7 cellular contexts compared by ENCODE assay signal in genomic region chr5:175696139-175696854, GRCh38. TPM values are rescaled to one million over a fixed set of nuclear protein-coding genes. Genes with fewer than 3 reads are reported as not detected.
A peak's percentile ranks its signal among the peaks of the same experiment; 100 is the strongest.
DNase-seq lines count a peak whose midpoint lies in the region; ATAC-seq and TF ChIP-seq lines count a peak whose summit lies in the region.

No MANE protein-coding gene starts in this region.

- H3K36me3 ChIP-seq in esophagus squamous epithelium = no peaks in the 10 kb centered on the region
- H3K36me3 ChIP-seq in upper lobe of right lung = no peaks in the 10 kb centered on the region

- DNase-seq in NCI-H748 (lab: John Stamatoyannopoulos, UW; ENCODE audit: unreplicated experiment) = peak; percentile 56
- DNase-seq in activated CD8-positive, alpha-beta memory T cell treated with anti-CD3 and anti-CD28 coated beads for 1 hour (ENCODE audit: extremely low read depth in 1 of 2, low read depth in 1 of 2) = peak; percentile 16 to 54
- no peak for DNase-seq in esophagus squamous epithelium (lab: John Stamatoyannopoulos, UW)
- peak; percentile 95 for DNase-seq in posterior vena cava (ENCODE audit: low spot score)
- peak; percentile 90 for DNase-seq in upper lobe of right lung
- DNase-seq in NCI-H2227 (lab: John Stamatoyannopoulos, UW; ENCODE audit: unreplicated experiment) = no peak

- ATAC-seq in upper lobe of right lung = peak; percentile 90

- H3K27me3 ChIP-seq in esophagus squamous epithelium = peaks cover 0 to 24% (median 0%) of the 10 kb centered on the region in 4 donors
- no peaks in the 10 kb centered on the region for H3K27me3 ChIP-seq in upper lobe of right lung

- H3K9me3 ChIP-seq in esophagus squamous epithelium (no peaks in the 10 kb centered on the region), upper lobe of right lung (no peaks in the 10 kb centered on the region)

- intact Hi-C loops in esophagus squamous epithelium (cut with DNase I) (no loop called here), posterior vena cava (cut with DNase I) (loop anchor here in 1 of 2 donors (10.0 kb wide), 1 partner anchor 161 kb away; no protein-coding TSS in a partner anchor), upper lobe of right lung (cut with DNase I) (no loop called here)

- TF ChIP-seq POLR2A in esophagus squamous epithelium (IDR thresholded peaks at IDR 0.05) = no peak

- H3K27ac ChIP-seq in esophagus squamous epithelium (peak overlapping the region in 2 of 4 donors; percentile 29 to 57), upper lobe of right lung (peak overlapping the region; percentile 24)

- TF ChIP-seq CTCF in GM12875 (IDR thresholded peaks at IDR 0.05; ENCODE audit: borderline replicate concordance, insufficient read depth, low read depth, low read length) = peak; percentile 81
- peak in 4 of 6 experiments; percentile 34 to 62 (median 40) for TF ChIP-seq CTCF in esophagus squamous epithelium (IDR thresholded peaks at IDR 0.05)
- peak; percentile 59 for TF ChIP-seq CTCF in upper lobe of right lung (IDR thresholded peaks at IDR 0.05)

- H3K4me3 ChIP-seq in GM12875 (ENCODE audit: low read depth, low read length) = no peak overlapping the region
- H3K4me3 ChIP-seq in esophagus squamous epithelium = no peak overlapping the region
- H3K4me3 ChIP-seq in upper lobe of right lung = no peak overlapping the region

- WGBS in esophagus squamous epithelium, 2 donors = 53 to 60% methylated on average over 13 to 15 of the region's 16 CpGs

- H3K4me1 ChIP-seq in esophagus squamous epithelium = peaks cover 0 to 4% (median 0%) of the 10 kb centered on the region in 3 donors
- H3K4me1 ChIP-seq in upper lobe of right lung = no peaks in the 10 kb centered on the region

RNA-seq across cellular contexts. Expression of gene HRH2, which starts 38.4 kb away (rescaled TPM):
- total RNA-seq in esophagus squamous epithelium (1 to 10 TPM in 2 of 4 donors, under 1 TPM in 2; 0.15 to 4.5 (median 1.4) TPM), posterior vena cava (1 to 10 TPM; 6.9 to 8.2 TPM), upper lobe of right lung (8.2 TPM)

Comparison
In these comparisons a context has a peak if more than half of its experiments do, and no peak if none do; other contexts are left out.
1. DNase-seq: peak in NCI-H748 (single experiment), activated CD8-positive, alpha-beta memory T cell treated with anti-CD3 and anti-CD28 coated beads for 1 hour (2 of 2), posterior vena cava (single experiment) and upper lobe of right lung (single experiment); none in esophagus squamous epithelium (single experiment) and NCI-H2227 (single experiment).
2. Peak in every context shown above with its lines, with median percentiles within 50 percentile points of each other: CTCF ChIP-seq.